Comparison of ENCODE assay signal across 8 cellular contexts in the genomic region with DNA sequence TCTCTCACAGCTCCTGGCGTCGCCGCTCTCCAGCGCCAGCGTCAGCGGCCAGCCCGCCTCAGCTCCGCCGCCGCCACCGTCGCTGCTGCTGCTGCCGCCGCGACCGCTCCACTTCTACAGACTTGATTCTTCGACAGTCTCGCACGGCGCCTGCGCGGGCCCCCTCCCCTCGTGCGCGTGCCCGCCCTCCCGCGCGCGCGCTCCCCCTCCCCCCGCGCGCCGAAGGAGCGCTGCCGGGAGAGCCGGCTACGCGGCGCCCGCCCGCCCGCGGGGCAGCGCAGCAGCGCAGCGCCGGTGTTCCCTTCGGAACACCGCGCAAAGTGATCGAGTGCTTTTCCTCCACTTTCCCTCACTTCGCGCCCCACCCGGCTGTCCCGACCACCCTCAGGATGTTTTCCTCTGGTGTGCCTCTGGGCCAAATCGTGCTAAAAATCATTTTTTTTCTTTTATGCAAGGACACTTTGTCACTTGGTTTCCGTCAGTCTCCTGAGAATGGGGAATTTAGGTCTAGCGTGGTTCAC. TPM values are rescaled to one million over a fixed set of nuclear protein-coding genes. Genes with fewer than 3 reads are reported as not detected.
DNase-seq lines count a peak whose midpoint lies in the region; TF ChIP-seq lines count a peak whose summit lies in the region.

A gene (minus strand): TSS at position 118 of the 521 bp plus-strand sequence. CDS start 684 bp downstream, outside the sequence.

- peak within 1 kb of the TSS; percentile 96 for H3K9ac ChIP-seq in OCI-LY3 (ENCODE audit: low read length)

- peak; percentile 81 for DNase-seq in NK-92 treated with Interleukin-12 subunit alpha and Interleukin-12 subunit beta, amount 100 ng/mL, for 24 hours (lab: John Stamatoyannopoulos, UW)
- no peak for DNase-seq in NK-92 (lab: John Stamatoyannopoulos, UW; ENCODE audit: unreplicated experiment)
- peak; percentile 49 for DNase-seq in HPDE6-E6E7 (ENCODE audit: extremely low spot score)
- peak; percentile 73 for DNase-seq in activated T-cell treated with anti-CD3 and anti-CD28 coated beads for 1 hour (ENCODE audit: low read depth)
- peak; percentile 88 for DNase-seq in epithelial cell of esophagus (ENCODE audit: low read depth)
- peak; percentile 41 to 64 for DNase-seq in stimulated activated CD8-positive, alpha-beta memory T cell treated with anti-CD3 and anti-CD28 coated beads, Interleukin-4, amount 100 ng/mL, for 4 hours (ENCODE audit: low read depth in 2 of 2, low spot score in 1 of 2)

- H4K20me1 ChIP-seq in OCI-LY3 (ENCODE audit: insufficient read depth, low read length), result peaks cover 29% of the 10 kb centered on the region

- H3K4me1 ChIP-seq in OCI-LY3 (ENCODE audit: low read length), result peaks cover 65% of the 10 kb centered on the region
- H3K4me1 ChIP-seq in mononuclear cell (ENCODE audit: insufficient read depth, low read length), result peaks cover 53% of the 10 kb centered on the region

- H2AFZ ChIP-seq in OCI-LY3 (ENCODE audit: low read depth, low read length), result peak within 1 kb of the TSS; percentile 52

- peak within 1 kb of the TSS; percentile 91 for H3K27ac ChIP-seq in OCI-LY3 (ENCODE audit: low read length)

- H3K4me3 ChIP-seq in OCI-LY3 (ENCODE audit: low read length) (peak within 1 kb of the TSS; percentile 93), epithelial cell of esophagus (ENCODE audit: low read length) (peak within 1 kb of the TSS; percentile 92), mononuclear cell (ENCODE audit: low read length) (peak within 1 kb of the TSS; percentile 74)

- H3K36me3 ChIP-seq in OCI-LY3 (replicated peaks; ENCODE audit: low read depth, low read length), result peaks cover 29% of the 10 kb centered on the region

- peak within 1 kb of the TSS; percentile 94 for H3K4me2 ChIP-seq in OCI-LY3 (ENCODE audit: low read length)

- H3K9me3 ChIP-seq in OCI-LY3 (ENCODE audit: insufficient read depth, low read length), result no peaks in the 10 kb centered on the region
- H3K9me3 ChIP-seq in mononuclear cell (ENCODE audit: low read depth, low read length), result no peaks in the 10 kb centered on the region

- H3K27me3 ChIP-seq in OCI-LY3 (ENCODE audit: low read depth, low read length) (no peaks in the 10 kb centered on the region), mononuclear cell (ENCODE audit: insufficient read depth, low read length) (no peaks in the 10 kb centered on the region)

- TF ChIP-seq CTCF in OCI-LY3 (IDR thresholded peaks at IDR 0.05; ENCODE audit: low read depth, low read length), result no peak; the same call in 1 of the 2 replicates
- TF ChIP-seq CTCF in epithelial cell of esophagus (IDR thresholded peaks at IDR 0.05; ENCODE audit: insufficient read depth, low read depth, low read length, missing control alignments), result no peak

- H3K79me2 ChIP-seq in OCI-LY3 (ENCODE audit: low read length), result peaks cover 45% of the 10 kb centered on the region

RNA-seq across cellular contexts. Expression of the gene that starts here (rescaled TPM):
- total RNA-seq in mononuclear cell, result 465 TPM
